Comparison of ENCODE assay signal across 11 cellular contexts in the genomic region with DNA sequence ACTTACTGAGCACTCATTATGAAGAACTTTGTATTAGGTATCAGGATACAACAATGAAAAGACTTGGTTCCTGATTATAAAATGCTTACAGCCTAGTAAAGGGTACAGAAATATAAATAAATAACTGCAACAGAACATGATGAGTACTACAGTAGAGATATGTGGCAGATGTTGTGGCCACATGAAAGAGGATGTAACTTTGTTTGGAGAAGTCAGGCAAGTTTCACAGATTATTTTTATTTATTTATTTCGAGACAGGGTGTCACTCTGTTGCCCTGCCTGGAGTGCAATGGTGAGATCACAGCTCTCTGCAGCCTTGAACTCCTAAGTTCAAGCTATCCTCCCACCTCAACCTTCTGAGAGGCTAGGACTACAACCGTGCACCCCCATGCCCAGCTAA.
DNase-seq lines count a peak whose midpoint lies in the region; ATAC-seq lines count a peak whose summit lies in the region.
"Had no signal": no experiment of that assay in that cellular context is flagged by ENCODE, and none has a peak within 500 bp of the region (broad histone marks: within the 10 kb centered on the region; RNA-seq: fewer than 3 reads in every experiment).

No MANE protein-coding gene starts in this region.

- H3K27me3 Mint-ChIP-seq in effector memory CD8-positive, alpha-beta T cell = peaks cover 14 to 18% of the 10 kb centered on the region in 2 donors

- no peak for DNase-seq in effector memory CD8-positive, alpha-beta T cell
- no peak for DNase-seq in stimulated activated naive CD4-positive, alpha-beta T cell treated with Interleukin-2 at 50 U/mL for 16 hours (lab: John Stamatoyannopoulos, UW)
- no peak for DNase-seq in stimulated activated CD4-positive, alpha-beta T cell treated with anti-CD3 and anti-CD28 coated beads, Interleukin-1b, Interleukin-23, amount 100 ng/mL, for 48 hours
- DNase-seq in activated CD4-positive, alpha-beta T cell treated with anti-CD3 and anti-CD28 coated beads, Interleukin-2, amount 50 U/mL, for 48 hours = no peak
- no peak for DNase-seq in NCI-H345 (lab: John Stamatoyannopoulos, UW)
- DNase-seq: activated T-cell treated with anti-CD3 and anti-CD28 coated beads, Interleukin-2, amount 50 U/mL, for 72 hours; IMR-90; NCI-H446 had no signal

- H3K4me3 Mint-ChIP-seq in effector memory CD8-positive, alpha-beta T cell = no peak overlapping the region
- H3K4me3 Mint-ChIP-seq: activated T-cell treated with anti-CD3 and anti-CD28 coated beads, Interleukin-2, amount 50 U/mL, for 72 hours had no signal

- H3K4me1 Mint-ChIP-seq in effector memory CD8-positive, alpha-beta T cell (ENCODE audit: low read depth in 2 of 2) = no peaks in the 10 kb centered on the region

- H3K36me3 Mint-ChIP-seq in effector memory CD8-positive, alpha-beta T cell (ENCODE audit: insufficient read depth) = peaks cover 3% of the 10 kb centered on the region

- no peaks in the 10 kb centered on the region for H3K9me3 Mint-ChIP-seq in effector memory CD8-positive, alpha-beta T cell
- H3K9me3 Mint-ChIP-seq: activated T-cell treated with anti-CD3 and anti-CD28 coated beads, Interleukin-2, amount 50 U/mL, for 72 hours had no signal

- ATAC-seq in GM18520 (IDR thresholded peaks at IDR 0.05; ENCODE audit: unreplicated experiment) (peak; percentile 31), GM21526 (IDR thresholded peaks at IDR 0.05; ENCODE audit: low FRiP score, unreplicated experiment) (peak; percentile 79), HG03342 (IDR thresholded peaks at IDR 0.05; ENCODE audit: unreplicated experiment) (peak; percentile 82)
- peak; percentile 16 for ATAC-seq in effector memory CD8-positive, alpha-beta T cell (replicated peaks)
- ATAC-seq: activated T-cell treated with anti-CD3 and anti-CD28 coated beads, Interleukin-2, amount 50 U/mL, for 72 hours had no signal

- no peak overlapping the region for H3K27ac Mint-ChIP-seq in effector memory CD8-positive, alpha-beta T cell
- H3K27ac Mint-ChIP-seq: activated T-cell treated with anti-CD3 and anti-CD28 coated beads, Interleukin-2, amount 50 U/mL, for 72 hours had no signal

Comparison
In these comparisons a context has a peak if more than half of its experiments do, and no peak if none do; other contexts are left out.
1. ATAC-seq: peak in every context shown above with its lines; median percentile 82 in HG03342; 79 in GM21526; 31 in GM18520; 16 in effector memory CD8-positive, alpha-beta T cell.